Comparison of ENCODE assay signal across 8 cellular contexts in the genomic region with DNA sequence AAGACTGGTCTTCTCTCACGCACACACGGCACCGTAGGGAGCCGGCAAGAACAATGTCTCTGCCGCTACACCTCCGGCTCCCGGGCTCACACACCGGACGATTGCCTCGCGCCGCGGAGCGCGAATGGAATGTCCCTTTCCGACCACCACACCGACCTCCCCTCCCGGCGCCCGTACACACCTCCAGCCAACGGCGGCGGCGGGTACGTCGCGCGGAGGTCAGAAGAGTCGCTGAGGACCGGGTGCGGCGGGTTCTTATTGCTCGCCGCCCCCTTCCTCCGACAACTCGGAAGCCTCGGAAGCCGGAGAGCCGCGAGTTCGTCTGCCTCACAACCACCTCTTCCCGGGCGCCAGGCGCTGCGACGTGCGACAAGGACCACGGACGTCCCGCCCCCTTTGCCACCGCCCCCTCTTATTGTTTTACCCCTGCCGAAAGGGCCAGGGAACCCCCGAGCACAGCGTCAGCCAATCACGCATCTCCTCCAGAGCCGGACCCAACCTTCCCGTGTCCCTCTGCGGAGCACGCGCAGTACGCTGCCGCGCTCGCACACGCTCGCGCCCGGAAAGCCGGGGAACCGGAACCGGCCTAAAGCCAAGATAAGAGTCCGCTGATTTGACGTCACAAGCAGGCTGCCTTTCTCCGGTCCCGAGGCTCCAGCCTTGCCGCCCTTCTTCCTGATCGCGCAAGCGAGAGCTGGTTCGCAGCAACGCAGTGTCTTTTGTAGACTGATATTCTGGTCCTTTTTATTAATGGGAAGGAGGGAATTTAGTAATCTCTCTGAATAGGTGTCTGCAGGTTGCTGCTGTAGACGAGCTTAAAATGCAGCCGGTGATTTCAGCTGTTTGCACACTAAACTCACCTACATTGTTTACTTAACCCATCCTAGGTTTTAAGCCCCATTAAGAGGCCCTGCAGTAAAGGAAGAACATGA. TPM values are rescaled to one million over a fixed set of nuclear protein-coding genes. Genes with fewer than 3 reads are reported as not detected.
A peak's percentile ranks its signal among the peaks of the same experiment; 100 is the strongest.
DNase-seq lines count a peak whose midpoint lies in the region; ATAC-seq, FAIRE-seq and TF ChIP-seq lines count a peak whose summit lies in the region.

Gene G3BP2 (minus strand): TSS at position 385 of the 932 bp plus-strand sequence. CDS start 11,386 bp downstream, outside the sequence.

- peaks cover 54% of the 10 kb centered on the region for H3K79me2 ChIP-seq in OCI-LY7 (ENCODE audit: insufficient read depth, low read depth, low read length)

- TF ChIP-seq CTCF in D721Med (IDR thresholded peaks at IDR 0.05; ENCODE audit: insufficient read depth, missing control alignments), result no peak
- TF ChIP-seq CTCF in OCI-LY7 (conservative IDR thresholded peaks at IDR 0.05; ENCODE audit: low read length), result no peak
- no peak for TF ChIP-seq CTCF in endothelial cell (IDR thresholded peaks at IDR 0.05; ENCODE audit: unreplicated experiment)
- TF ChIP-seq CTCF in mesothelial cell of epicardium (IDR thresholded peaks at IDR 0.05; ENCODE audit: unreplicated experiment), result no peak

- H3K4me3 Mint-ChIP-seq in endothelial cell (ENCODE audit: unreplicated experiment), result peak within 1 kb of the TSS; percentile 97
- H3K4me3 Mint-ChIP-seq in mesothelial cell of epicardium, result peak within 1 kb of the TSS; percentile 99

- H3K27ac ChIP-seq in OCI-LY7 (ENCODE audit: low read depth, low read length, poor library complexity, severe bottlenecking), result peak within 1 kb of the TSS; percentile 87

- FAIRE-seq in D721Med (lab: Jason Lieb, UNC), result no peak

- H3K27ac Mint-ChIP-seq in endothelial cell (ENCODE audit: unreplicated experiment) (peak within 1 kb of the TSS; percentile 99), mesothelial cell of epicardium (peak within 1 kb of the TSS; percentile 99)

- DNase-seq in D721Med (ENCODE audit: insufficient read length, low spot score) (peak; percentile 74), HuH-7.5 (ENCODE audit: low spot score) (peak; percentile 74), OCI-LY7 (ENCODE audit: low spot score) (peak; percentile 99), activated T-cell treated with anti-CD3 and anti-CD28 coated beads for 1 hour (ENCODE audit: low read depth) (peak; percentile 94), endothelial cell (ENCODE audit: low spot score) (peak; percentile 97), mesothelial cell of epicardium (ENCODE audit: low spot score in 2 of 2, unreplicated experiment in 2 of 2) (peak; percentile 87 to 92)
- peak; percentile 97 to 98 for DNase-seq in stimulated activated CD8-positive, alpha-beta memory T cell treated with anti-CD3 and anti-CD28 coated beads, Interleukin-15, amount 100 ng/mL, for 48 hours (ENCODE audit: low read depth in 2 of 2)

- peak within 1 kb of the TSS; percentile 99 for H3K4me2 ChIP-seq in OCI-LY7 (ENCODE audit: low read length)

- H3K4me3 ChIP-seq in OCI-LY7 (ENCODE audit: low read depth, low read length, poor library complexity, severe bottlenecking), result peak within 1 kb of the TSS; percentile 95

- CTCF ChIA-PET in OCI-LY7 (lab: Charles Lee; ENCODE audit: unreplicated experiment), result interaction anchor here (1.0 kb wide), 1 partner anchor 49 kb away, joined by 6 read pairs; no protein-coding TSS in a partner anchor

- H3K9me3 ChIP-seq in OCI-LY7 (ENCODE audit: low read length), result no peaks in the 10 kb centered on the region

- peak within 1 kb of the TSS; percentile 98 for H2AFZ ChIP-seq in OCI-LY7 (ENCODE audit: low read length)

- H4K20me1 ChIP-seq in OCI-LY7 (ENCODE audit: insufficient read depth, low read length), result peaks cover 40% of the 10 kb centered on the region

- H3K4me1 ChIP-seq in OCI-LY7 (ENCODE audit: insufficient read depth, low read length, poor library complexity, severe bottlenecking), result peaks cover 41% of the 10 kb centered on the region

- POLR2A ChIA-PET in OCI-LY7 (lab: Charles Lee), result interaction anchor here (0.6 to 2.9 kb wide), 12 partner anchors 14 to 276 kb away, joined by 3 to 19 read pairs (median 4); partner anchors contain the start of gene USO1

- H3K9me2 ChIP-seq in OCI-LY7 (ENCODE audit: insufficient read depth, low read length), result no peaks in the 10 kb centered on the region

- peaks cover 31% of the 10 kb centered on the region for H3K4me1 Mint-ChIP-seq in endothelial cell (ENCODE audit: unreplicated experiment)
- H3K4me1 Mint-ChIP-seq in mesothelial cell of epicardium, result peaks cover 38% of the 10 kb centered on the region

- no TSS peak for BruUV-seq in OCI-LY7 (replicated peaks; lab: Mats Ljungman, UMichigan)

- peaks cover 26% of the 10 kb centered on the region; the same call in 1 of the 2 replicates for H3K36me3 ChIP-seq in OCI-LY7 (ENCODE audit: insufficient read depth, low read length)

- intact Hi-C loops in OCI-LY7 (cut with micrococcal nuclease; ENCODE audit: unreplicated experiment), result loop anchor here (1.0 to 2.0 kb wide), 2 partner anchors 51 to 158 kb away; partner anchors contain the start of genes RCHY1, THAP6 and USO1

- H3K9me3 Mint-ChIP-seq in endothelial cell (ENCODE audit: unreplicated experiment), result no peaks in the 10 kb centered on the region
- no peaks in the 10 kb centered on the region for H3K9me3 Mint-ChIP-seq in mesothelial cell of epicardium

- H3K36me3 Mint-ChIP-seq in endothelial cell (ENCODE audit: low read depth, unreplicated experiment) (peaks cover 11% of the 10 kb centered on the region), mesothelial cell of epicardium (no peaks in the 10 kb centered on the region)

- peak; percentile 91 for ATAC-seq in GM21526 (IDR thresholded peaks at IDR 0.05; ENCODE audit: low FRiP score, unreplicated experiment)

- H3K27me3 Mint-ChIP-seq in endothelial cell (ENCODE audit: unreplicated experiment) (peaks cover 20% of the 10 kb centered on the region), mesothelial cell of epicardium (ENCODE audit: low read depth) (no peaks in the 10 kb centered on the region)

RNA-seq across cellular contexts. Expression of gene G3BP2, which starts in this region (rescaled TPM):
- 55.9 and 56.7 TPM in 2 replicates for total RNA-seq in OCI-LY7 (2014; rRNA removed; shearing (Covaris generic))
- total RNA-seq in OCI-LY7 (2022) (137 and 147 TPM in 2 replicates), endothelial cell (ENCODE audit: unreplicated experiment) (209 TPM), mesothelial cell of epicardium (169 to 178 TPM (median 175 TPM) in 3 replicates)

Comparison
In these comparisons a context has a peak if more than half of its experiments do, and no peak if none do; other contexts are left out.
1. Peak in every context shown above with its lines: DNase-seq, ATAC-seq, H3K4me3 ChIP-seq and H3K27ac ChIP-seq.